1 cellular context compared by ENCODE assay signal in the genomic region with DNA sequence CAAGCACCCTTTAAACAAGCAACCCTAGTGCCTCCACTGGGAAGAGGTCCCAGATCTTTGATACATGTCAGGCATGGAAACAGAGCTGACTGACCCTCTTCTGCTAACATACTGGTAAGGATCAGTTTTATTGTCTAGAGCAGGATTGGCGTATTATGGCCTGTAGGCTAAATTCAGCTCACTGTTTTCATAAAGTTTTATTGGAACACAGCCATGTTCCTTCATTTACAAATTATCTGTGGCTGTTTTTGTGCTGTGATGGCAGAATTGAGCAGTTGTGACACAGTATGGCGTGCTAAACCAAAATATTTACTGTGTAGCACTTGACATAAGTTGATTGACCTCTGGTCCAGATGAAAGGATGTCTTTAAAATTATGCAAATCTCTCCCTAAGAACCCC.
A peak's percentile ranks its signal among the peaks of the same experiment; 100 is the strongest.
TF ChIP-seq lines count a peak whose summit lies in the region.

No MANE protein-coding gene starts in this region.

TF ChIP-seq in GM12878, 131 proteins besides CTCF, POLR2A, EP300 and RAD21:
- TF ChIP-seq, protein P1, sequence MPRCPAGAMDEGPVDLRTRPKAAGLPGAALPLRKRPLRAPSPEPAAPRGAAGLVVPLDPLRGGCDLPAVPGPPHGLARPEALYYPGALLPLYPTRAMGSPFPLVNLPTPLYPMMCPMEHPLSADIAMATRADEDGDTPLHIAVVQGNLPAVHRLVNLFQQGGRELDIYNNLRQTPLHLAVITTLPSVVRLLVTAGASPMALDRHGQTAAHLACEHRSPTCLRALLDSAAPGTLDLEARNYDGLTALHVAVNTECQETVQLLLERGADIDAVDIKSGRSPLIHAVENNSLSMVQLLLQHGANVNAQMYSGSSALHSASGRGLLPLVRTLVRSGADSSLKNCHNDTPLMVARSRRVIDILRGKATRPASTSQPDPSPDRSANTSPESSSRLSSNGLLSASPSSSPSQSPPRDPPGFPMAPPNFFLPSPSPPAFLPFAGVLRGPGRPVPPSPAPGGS (IDR thresholded peaks at IDR 0.05; ENCODE audit: borderline replicate concordance, insufficient read depth, low read depth, low read length, poor library complexity, severe bottlenecking): no peak
- TF ChIP-seq SREBF1 (IDR thresholded peaks at IDR 0.05; ENCODE audit: low read length): no peak
- no peak for TF ChIP-seq PAX8 (IDR thresholded peaks at IDR 0.05)
- TF ChIP-seq, protein P2, sequence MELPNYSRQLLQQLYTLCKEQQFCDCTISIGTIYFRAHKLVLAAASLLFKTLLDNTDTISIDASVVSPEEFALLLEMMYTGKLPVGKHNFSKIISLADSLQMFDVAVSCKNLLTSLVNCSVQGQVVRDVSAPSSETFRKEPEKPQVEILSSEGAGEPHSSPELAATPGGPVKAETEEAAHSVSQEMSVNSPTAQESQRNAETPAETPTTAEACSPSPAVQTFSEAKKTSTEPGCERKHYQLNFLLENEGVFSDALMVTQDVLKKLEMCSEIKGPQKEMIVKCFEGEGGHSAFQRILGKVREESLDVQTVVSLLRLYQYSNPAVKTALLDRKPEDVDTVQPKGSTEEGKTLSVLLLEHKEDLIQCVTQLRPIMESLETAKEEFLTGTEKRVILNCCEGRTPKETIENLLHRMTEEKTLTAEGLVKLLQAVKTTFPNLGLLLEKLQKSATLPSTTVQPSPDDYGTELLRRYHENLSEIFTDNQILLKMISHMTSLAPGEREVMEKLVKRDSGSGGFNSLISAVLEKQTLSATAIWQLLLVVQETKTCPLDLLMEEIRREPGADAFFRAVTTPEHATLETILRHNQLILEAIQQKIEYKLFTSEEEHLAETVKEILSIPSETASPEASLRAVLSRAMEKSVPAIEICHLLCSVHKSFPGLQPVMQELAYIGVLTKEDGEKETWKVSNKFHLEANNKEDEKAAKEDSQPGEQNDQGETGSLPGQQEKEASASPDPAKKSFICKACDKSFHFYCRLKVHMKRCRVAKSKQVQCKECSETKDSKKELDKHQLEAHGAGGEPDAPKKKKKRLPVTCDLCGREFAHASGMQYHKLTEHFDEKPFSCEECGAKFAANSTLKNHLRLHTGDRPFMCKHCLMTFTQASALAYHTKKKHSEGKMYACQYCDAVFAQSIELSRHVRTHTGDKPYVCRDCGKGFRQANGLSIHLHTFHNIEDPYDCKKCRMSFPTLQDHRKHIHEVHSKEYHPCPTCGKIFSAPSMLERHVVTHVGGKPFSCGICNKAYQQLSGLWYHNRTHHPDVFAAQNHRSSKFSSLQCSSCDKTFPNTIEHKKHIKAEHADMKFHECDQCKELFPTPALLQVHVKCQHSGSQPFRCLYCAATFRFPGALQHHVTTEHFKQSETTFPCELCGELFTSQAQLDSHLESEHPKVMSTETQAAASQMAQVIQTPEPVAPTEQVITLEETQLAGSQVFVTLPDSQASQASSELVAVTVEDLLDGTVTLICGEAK (IDR thresholded peaks at IDR 0.05; ENCODE audit: borderline replicate concordance): peak; percentile 52
TF ChIP-seq in GM12878: peak in this region for 1.
